ENCODE assay signal across 10 cellular contexts in the genomic region with DNA sequence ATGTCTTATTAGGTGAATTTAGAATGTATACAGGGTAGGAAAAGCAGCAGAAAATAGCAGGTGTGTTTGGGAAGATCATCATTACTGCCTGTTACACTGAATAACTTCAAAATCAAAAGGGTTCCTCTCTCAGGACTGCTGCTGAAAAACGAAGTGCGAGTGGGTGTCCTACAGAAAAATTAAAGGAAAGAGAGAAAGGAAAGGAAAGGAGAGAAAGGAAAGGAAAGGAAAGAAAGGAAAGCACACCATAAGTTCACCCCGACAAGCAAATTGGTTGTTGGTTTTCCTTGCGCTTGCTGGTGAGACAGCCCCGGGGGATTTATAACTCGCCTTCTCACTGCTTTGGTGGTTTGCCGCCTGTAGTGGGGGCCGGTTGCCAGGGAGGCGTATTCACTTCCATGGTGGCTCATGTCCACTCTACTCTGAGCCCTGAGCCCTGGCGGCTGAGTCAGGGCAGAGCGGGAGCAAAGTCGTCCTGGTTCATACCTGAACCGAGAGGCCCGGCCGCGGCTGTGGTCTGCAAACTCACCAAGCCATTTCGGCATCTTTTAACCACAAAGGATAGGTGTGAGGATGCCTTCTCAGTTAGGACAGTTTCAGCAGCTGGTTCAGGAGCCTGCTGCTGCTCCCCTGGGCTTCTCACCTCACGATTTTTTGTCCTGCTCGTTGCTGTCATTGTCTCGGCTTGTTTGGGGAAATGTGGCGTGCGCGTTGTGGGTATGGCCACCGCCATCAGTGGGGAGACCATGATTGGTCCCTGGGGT. TPM values are rescaled to one million over a fixed set of nuclear protein-coding genes. Genes with fewer than 3 reads are reported as not detected.
A peak's percentile ranks its signal among the peaks of the same experiment; 100 is the strongest.
DNase-seq lines count a peak whose midpoint lies in the region; ATAC-seq and TF ChIP-seq lines count a peak whose summit lies in the region.
"Had no signal": no experiment of that assay in that cellular context is flagged by ENCODE, and none has a peak within 500 bp of the region (broad histone marks: within the 10 kb centered on the region; RNA-seq: fewer than 3 reads in every experiment).

No MANE protein-coding gene starts in this region.

- no peak for TF ChIP-seq CTCF in mucosa of descending colon (IDR thresholded peaks at IDR 0.05)

- H3K36me3 Mint-ChIP-seq in activated T-helper 17 cell treated with anti-CD3 and anti-CD28 coated beads, Interleukin-2, amount 50 U/mL, for 72 hours (ENCODE audit: low read depth), result no peaks in the 10 kb centered on the region

- H3K36me3 ChIP-seq in mucosa of descending colon (ENCODE audit: low read depth), result no peaks in the 10 kb centered on the region
- H3K36me3 ChIP-seq: ovary had no signal

- no peaks in the 10 kb centered on the region for H3K27me3 Mint-ChIP-seq in activated T-helper 17 cell treated with anti-CD3 and anti-CD28 coated beads, Interleukin-2, amount 50 U/mL, for 72 hours
- H3K27me3 Mint-ChIP-seq: brain had no signal

- H3K27ac Mint-ChIP-seq in activated T-helper 17 cell treated with anti-CD3 and anti-CD28 coated beads, Interleukin-2, amount 50 U/mL, for 72 hours, result no peak overlapping the region
- H3K27ac Mint-ChIP-seq: brain had no signal

- no peaks in the 10 kb centered on the region for H3K9me3 Mint-ChIP-seq in activated T-helper 17 cell treated with anti-CD3 and anti-CD28 coated beads, Interleukin-2, amount 50 U/mL, for 72 hours

- no peak overlapping the region for H3K4me3 Mint-ChIP-seq in activated T-helper 17 cell treated with anti-CD3 and anti-CD28 coated beads, Interleukin-2, amount 50 U/mL, for 72 hours
- H3K4me3 Mint-ChIP-seq: brain had no signal

- peaks cover 2% of the 10 kb centered on the region for H3K4me1 ChIP-seq in mucosa of descending colon (ENCODE audit: low read depth)

- H3K4me1 Mint-ChIP-seq in activated T-helper 17 cell treated with anti-CD3 and anti-CD28 coated beads, Interleukin-2, amount 50 U/mL, for 72 hours, result peaks cover 19% of the 10 kb centered on the region

- DNase-seq in mucosa of descending colon (peak in 1 of 3 donors; percentile 51), DMS153 (lab: John Stamatoyannopoulos, UW) (no peak), OCI-M2 (lab: John Stamatoyannopoulos, UW; ENCODE audit: unreplicated experiment) (no peak)
- DNase-seq in effector CD8-positive, alpha-beta T cell (lab: John Stamatoyannopoulos, UW), result no peak

- ATAC-seq in GM18499 (IDR thresholded peaks at IDR 0.05; ENCODE audit: insufficient read depth, unreplicated experiment) (peak; percentile 71), GM21576 (IDR thresholded peaks at IDR 0.05; ENCODE audit: unreplicated experiment) (peak; percentile 84), HG03378 (IDR thresholded peaks at IDR 0.05; ENCODE audit: unreplicated experiment) (peak; percentile 76), mucosa of descending colon (peak; percentile 10)
- no peak for ATAC-seq in activated T-helper 17 cell treated with anti-CD3 and anti-CD28 coated beads, Interleukin-2, amount 50 U/mL, for 72 hours (replicated peaks)

- no peaks in the 10 kb centered on the region for H3K9me3 ChIP-seq in mucosa of descending colon
- H3K9me3 ChIP-seq: ovary had no signal

- intact Hi-C loops in mucosa of descending colon (cut with DNase I, micrococcal nuclease), result no loop called here

- no peak overlapping the region for H3K4me3 ChIP-seq in mucosa of descending colon
- H3K4me3 ChIP-seq: ovary had no signal

RNA-seq across cellular contexts. Expression of a gene that starts 26.1 kb away (rescaled TPM):
- total RNA-seq in mucosa of descending colon, result 10 to 100 TPM; 31.7 to 92.8 (median 32.0) TPM
- total RNA-seq in activated T-helper 17 cell treated with anti-CD3 and anti-CD28 coated beads, Interleukin-2, amount 50 U/mL, for 72 hours, result 1 to 10 TPM; 4.3 to 5.6 TPM

Comparison
In these comparisons a context has a peak if more than half of its experiments do, and no peak if none do; other contexts are left out.
1. RNA of a gene that starts 26.1 kb away (total RNA-seq): 31.7 to 92.8 TPM in mucosa of descending colon; 4.3 to 5.6 TPM in activated T-helper 17 cell treated with anti-CD3 and anti-CD28 coated beads, Interleukin-2, amount 50 U/mL, for 72 hours; every median in the first group is over 4 times any median in the second.